ENCODE assay signal across 24 cellular contexts in genomic region chr1:115092214-115092613, GRCh38.
"Had no signal": no experiment of that assay in that cellular context is flagged by ENCODE, and none has a peak within 500 bp of the region (broad histone marks: within the 10 kb centered on the region; RNA-seq: fewer than 3 reads in every experiment).

No MANE protein-coding gene starts in this region.

- ATAC-seq: activated CD8-positive, alpha-beta memory T cell treated with anti-CD3 and anti-CD28 coated beads, Interleukin-2, amount 10 ng/mL, durations not matched to agents 7 days and 5 days; body of pancreas; WTC11 had no signal

- H3K4me3 ChIP-seq: body of pancreas, Peyer's patch, SJCRH30 had no signal

- H3K4me2 ChIP-seq: SK-N-SH had no signal

- H3K27ac ChIP-seq: body of pancreas, Peyer's patch, RWPE1, SJCRH30 had no signal

- H3K27me3 ChIP-seq: body of pancreas, Peyer's patch, SJCRH30 had no signal

- DNase-seq: activated CD4-positive, alpha-beta T cell treated with anti-CD3 and anti-CD28 coated beads for 48 hours; activated CD4-positive, alpha-beta T cell treated with anti-CD3 and anti-CD28 coated beads, Interleukin-2, amount 50 U/mL, for 4 hours; activated CD4-positive, CD25-positive, alpha-beta regulatory T cell treated with anti-CD3 and anti-CD28 coated beads, Interleukin-2, amount 50 U/mL, for 72 hours; activated CD8-positive, alpha-beta memory T cell treated with anti-CD3 and anti-CD28 coated beads, Interleukin-2, amount 10 ng/mL, durations not matched to agents 7 days and 5 days; activated effector memory CD4-positive, alpha-beta T cell treated with Interleukin-2 at 50 U/mL for 16 hours; activated naive CD4-positive, alpha-beta T cell; activated T-cell treated with anti-CD3 and anti-CD28 coated beads, Interleukin-2, amount 50 U/mL, for 24 hours; aorta; body of pancreas; NCI-H1105; NCI-H1436 treated with DMSO at 0.1 percent for 48 hours; NCI-H187; NCI-H2081; NCI-H510A treated with DMSO at 0.1 percent for 48 hours; NCI-H69; NK-92 treated with Interleukin-12 subunit alpha and Interleukin-12 subunit beta, amount 100 ng/mL, for 24 hours; OCI-M1; Peyer's patch; Right ventricle myocardium superior; SJCRH30; SK-N-SH; SW 1271 had no signal

- H3K9me3 ChIP-seq: body of pancreas, Peyer's patch, SJCRH30, SK-N-SH had no signal

- H3K9me2 ChIP-seq: SK-N-SH had no signal

- H3K36me3 ChIP-seq: Peyer's patch, SJCRH30 had no signal

- H3K9ac ChIP-seq: SK-N-SH had no signal

- H3K4me1 ChIP-seq: SJCRH30 had no signal
